In the genomic region with DNA sequence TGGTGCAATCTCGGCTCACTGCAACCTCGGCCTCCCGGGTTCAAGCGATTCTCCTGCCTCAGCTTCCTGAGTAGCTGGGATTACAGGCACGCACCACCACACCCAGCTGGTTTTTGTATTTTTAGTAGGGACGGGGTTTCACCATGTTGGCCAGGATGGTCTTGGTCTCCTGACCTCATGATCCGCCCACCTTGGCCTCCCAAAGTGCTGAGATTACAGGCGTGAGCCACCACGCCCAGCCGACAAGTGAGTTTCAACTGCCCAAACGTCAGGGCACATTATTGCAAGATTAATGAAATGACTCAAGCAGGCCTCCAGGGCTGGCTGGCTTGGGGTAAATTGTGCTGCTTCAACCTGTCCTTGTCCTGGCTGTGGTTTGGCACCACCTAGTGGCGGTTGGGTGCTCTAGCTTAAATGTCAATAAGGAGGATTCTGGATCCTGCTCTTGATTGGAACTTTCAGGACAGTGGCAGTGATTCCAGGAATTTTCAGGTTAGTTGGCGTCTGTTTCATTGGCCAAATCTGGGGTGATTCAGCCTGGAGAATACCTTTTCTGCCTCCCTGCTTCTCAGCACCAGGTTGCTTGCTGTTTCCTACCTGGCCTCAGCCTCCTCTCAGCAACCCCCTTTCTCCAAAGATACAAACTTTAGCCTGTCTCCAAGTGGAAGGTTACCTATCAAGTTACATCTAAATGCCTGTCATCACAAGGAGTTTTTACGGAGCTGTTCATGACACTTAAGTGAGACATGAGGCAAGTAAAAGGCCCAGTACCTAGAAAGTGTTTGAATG, we compare ENCODE assay signal across 1 cellular context.
TF ChIP-seq lines count a peak whose summit lies in the region.

No MANE protein-coding gene starts in this region.

TF ChIP-seq in HEK293, 187 proteins besides CTCF, POLR2A, EP300 and RAD21 (continued from another document):
- TF ChIP-seq, protein P1, sequence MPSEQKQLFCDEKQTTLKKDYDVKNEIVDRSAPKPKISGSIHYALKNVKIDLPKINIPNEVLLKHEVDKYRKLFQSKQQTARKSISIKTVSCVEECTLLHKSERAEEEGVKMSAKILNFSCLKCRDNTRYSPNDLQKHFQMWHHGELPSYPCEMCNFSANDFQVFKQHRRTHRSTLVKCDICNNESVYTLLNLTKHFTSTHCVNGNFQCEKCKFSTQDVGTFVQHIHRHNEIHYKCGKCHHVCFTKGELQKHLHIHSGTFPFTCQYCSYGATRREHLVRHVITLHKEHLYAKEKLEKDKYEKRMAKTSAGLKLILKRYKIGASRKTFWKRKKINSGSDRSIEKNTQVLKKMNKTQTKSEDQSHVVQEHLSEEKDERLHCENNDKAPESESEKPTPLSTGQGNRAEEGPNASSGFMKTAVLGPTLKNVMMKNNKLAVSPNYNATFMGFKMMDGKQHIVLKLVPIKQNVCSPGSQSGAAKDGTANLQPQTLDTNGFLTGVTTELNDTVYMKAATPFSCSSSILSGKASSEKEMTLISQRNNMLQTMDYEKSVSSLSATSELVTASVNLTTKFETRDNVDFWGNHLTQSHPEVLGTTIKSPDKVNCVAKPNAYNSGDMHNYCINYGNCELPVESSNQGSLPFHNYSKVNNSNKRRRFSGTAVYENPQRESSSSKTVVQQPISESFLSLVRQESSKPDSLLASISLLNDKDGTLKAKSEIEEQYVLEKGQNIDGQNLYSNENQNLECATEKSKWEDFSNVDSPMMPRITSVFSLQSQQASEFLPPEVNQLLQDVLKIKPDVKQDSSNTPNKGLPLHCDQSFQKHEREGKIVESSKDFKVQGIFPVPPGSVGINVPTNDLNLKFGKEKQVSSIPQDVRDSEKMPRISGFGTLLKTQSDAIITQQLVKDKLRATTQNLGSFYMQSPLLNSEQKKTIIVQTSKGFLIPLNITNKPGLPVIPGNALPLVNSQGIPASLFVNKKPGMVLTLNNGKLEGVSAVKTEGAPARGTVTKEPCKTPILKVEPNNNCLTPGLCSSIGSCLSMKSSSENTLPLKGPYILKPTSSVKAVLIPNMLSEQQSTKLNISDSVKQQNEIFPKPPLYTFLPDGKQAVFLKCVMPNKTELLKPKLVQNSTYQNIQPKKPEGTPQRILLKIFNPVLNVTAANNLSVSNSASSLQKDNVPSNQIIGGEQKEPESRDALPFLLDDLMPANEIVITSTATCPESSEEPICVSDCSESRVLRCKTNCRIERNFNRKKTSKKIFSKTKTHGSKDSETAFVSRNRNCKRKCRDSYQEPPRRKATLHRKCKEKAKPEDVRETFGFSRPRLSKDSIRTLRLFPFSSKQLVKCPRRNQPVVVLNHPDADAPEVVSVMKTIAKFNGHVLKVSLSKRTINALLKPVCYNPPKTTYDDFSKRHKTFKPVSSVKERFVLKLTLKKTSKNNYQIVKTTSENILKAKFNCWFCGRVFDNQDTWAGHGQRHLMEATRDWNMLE (tag by site-specific recombination; conservative IDR thresholded peaks at IDR 0.05; ENCODE audit: low read depth), result no peak
- TF ChIP-seq ZNF350 (tag by site-specific recombination; IDR thresholded peaks at IDR 0.05), result no peak
- TF ChIP-seq ZNF624 (tag by site-specific recombination; IDR thresholded peaks at IDR 0.05), result no peak
- peak; percentile 49; the same call in 1 of the 2 replicates for TF ChIP-seq GLIS1 (tag by site-specific recombination; IDR thresholded peaks at IDR 0.05)
- TF ChIP-seq ZNF621 (tag by site-specific recombination; IDR thresholded peaks at IDR 0.05), result no peak
- no peak for TF ChIP-seq ZNF843 (tag by site-specific recombination; IDR thresholded peaks at IDR 0.05)
- TF ChIP-seq ZNF121 (tag by site-specific recombination; IDR thresholded peaks at IDR 0.05), result no peak
- TF ChIP-seq ZNF776 (tag by site-specific recombination; IDR thresholded peaks at IDR 0.05; ENCODE audit: borderline replicate concordance), result no peak
- TF ChIP-seq SALL2 (tag by site-specific recombination; IDR thresholded peaks at IDR 0.05; ENCODE audit: borderline replicate concordance), result no peak
- 0 out of 2 replicates have a peak, but pooled peaks have one; percentile 13 for TF ChIP-seq ZBTB20 (tag by site-specific recombination; IDR thresholded peaks at IDR 0.05)
- no peak for TF ChIP-seq TSHZ1 (tag by site-specific recombination; IDR thresholded peaks at IDR 0.05; ENCODE audit: borderline replicate concordance)
- no peak for TF ChIP-seq ZNF155 (tag by site-specific recombination; IDR thresholded peaks at IDR 0.05)
- no peak for TF ChIP-seq ZNF768 (tag by site-specific recombination; IDR thresholded peaks at IDR 0.05)
- no peak for TF ChIP-seq ZNF585B (tag by site-specific recombination; IDR thresholded peaks at IDR 0.05)
- TF ChIP-seq ZNF423 (tag by site-specific recombination; IDR thresholded peaks at IDR 0.05), result no peak
- no peak for TF ChIP-seq ZNF433 (tag by site-specific recombination; IDR thresholded peaks at IDR 0.05; ENCODE audit: low read depth)
- TF ChIP-seq, protein P2, sequence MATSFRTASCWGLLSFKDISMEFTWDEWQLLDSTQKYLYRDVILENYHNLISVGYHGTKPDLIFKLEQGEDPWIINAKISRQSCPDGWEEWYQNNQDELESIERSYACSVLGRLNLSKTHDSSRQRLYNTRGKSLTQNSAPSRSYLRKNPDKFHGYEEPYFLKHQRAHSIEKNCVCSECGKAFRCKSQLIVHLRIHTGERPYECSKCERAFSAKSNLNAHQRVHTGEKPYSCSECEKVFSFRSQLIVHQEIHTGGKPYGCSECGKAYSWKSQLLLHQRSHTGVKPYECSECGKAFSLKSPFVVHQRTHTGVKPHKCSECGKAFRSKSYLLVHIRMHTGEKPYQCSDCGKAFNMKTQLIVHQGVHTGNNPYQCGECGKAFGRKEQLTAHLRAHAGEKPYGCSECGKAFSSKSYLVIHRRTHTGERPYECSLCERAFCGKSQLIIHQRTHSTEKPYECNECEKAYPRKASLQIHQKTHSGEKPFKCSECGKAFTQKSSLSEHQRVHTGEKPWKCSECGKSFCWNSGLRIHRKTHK (tag by site-specific recombination; IDR thresholded peaks at IDR 0.05), result no peak
- TF ChIP-seq ZNF324 (tag by site-specific recombination; IDR thresholded peaks at IDR 0.05), result no peak
- TF ChIP-seq, protein P3, sequence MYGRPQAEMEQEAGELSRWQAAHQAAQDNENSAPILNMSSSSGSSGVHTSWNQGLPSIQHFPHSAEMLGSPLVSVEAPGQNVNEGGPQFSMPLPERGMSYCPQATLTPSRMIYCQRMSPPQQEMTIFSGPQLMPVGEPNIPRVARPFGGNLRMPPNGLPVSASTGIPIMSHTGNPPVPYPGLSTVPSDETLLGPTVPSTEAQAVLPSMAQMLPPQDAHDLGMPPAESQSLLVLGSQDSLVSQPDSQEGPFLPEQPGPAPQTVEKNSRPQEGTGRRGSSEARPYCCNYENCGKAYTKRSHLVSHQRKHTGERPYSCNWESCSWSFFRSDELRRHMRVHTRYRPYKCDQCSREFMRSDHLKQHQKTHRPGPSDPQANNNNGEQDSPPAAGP (tag by site-specific recombination; IDR thresholded peaks at IDR 0.05), result 0 out of 2 replicates have a peak, but pooled peaks have one; percentile 21
- TF ChIP-seq, protein P4, sequence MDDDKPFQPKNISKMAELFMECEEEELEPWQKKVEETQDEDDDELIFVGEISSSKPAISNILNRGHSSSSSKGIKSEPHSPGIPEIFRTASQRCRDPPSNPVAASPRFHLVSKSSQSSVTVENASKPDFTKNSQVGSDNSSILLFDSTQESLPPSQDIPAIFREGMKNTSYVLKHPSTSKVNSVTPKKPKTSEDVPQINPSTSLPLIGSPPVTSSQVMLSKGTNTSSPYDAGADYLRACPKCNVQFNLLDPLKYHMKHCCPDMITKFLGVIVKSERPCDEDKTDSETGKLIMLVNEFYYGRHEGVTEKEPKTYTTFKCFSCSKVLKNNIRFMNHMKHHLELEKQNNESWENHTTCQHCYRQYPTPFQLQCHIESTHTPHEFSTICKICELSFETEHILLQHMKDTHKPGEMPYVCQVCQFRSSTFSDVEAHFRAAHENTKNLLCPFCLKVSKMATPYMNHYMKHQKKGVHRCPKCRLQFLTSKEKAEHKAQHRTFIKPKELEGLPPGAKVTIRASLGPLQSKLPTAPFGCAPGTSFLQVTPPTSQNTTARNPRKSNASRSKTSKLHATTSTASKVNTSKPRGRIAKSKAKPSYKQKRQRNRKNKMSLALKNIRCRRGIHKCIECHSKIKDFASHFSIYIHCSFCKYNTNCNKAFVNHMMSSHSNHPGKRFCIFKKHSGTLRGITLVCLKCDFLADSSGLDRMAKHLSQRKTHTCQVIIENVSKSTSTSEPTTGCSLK (tag by site-specific recombination; IDR thresholded peaks at IDR 0.05), result no peak
- no peak for TF ChIP-seq WT1 (tag by site-specific recombination; IDR thresholded peaks at IDR 0.05)
- TF ChIP-seq ZFP37 (tag by site-specific recombination; IDR thresholded peaks at IDR 0.05), result no peak
- peak; percentile 41 for TF ChIP-seq ZEB2 (tag by site-specific recombination; IDR thresholded peaks at IDR 0.05)
- TF ChIP-seq ZNF548 (tag by site-specific recombination; IDR thresholded peaks at IDR 0.05), result no peak
- TF ChIP-seq MZF1 (tag by site-specific recombination; IDR thresholded peaks at IDR 0.05; ENCODE audit: borderline replicate concordance), result no peak
- 0 out of 2 replicates have a peak, but pooled peaks have one; percentile 45 for TF ChIP-seq ZXDB (tag by site-specific recombination; IDR thresholded peaks at IDR 0.05)
- no peak for TF ChIP-seq ZNF239 (tag by site-specific recombination; IDR thresholded peaks at IDR 0.05)
- TF ChIP-seq ZNF404 (tag by site-specific recombination; IDR thresholded peaks at IDR 0.05), result no peak
- no peak for TF ChIP-seq HIC1 (tag by site-specific recombination; IDR thresholded peaks at IDR 0.05)
- no peak for TF ChIP-seq SP3 (tag by site-specific recombination; IDR thresholded peaks at IDR 0.05)
- TF ChIP-seq ZNF664 (tag by site-specific recombination; IDR thresholded peaks at IDR 0.05), result no peak
- TF ChIP-seq, protein P5, sequence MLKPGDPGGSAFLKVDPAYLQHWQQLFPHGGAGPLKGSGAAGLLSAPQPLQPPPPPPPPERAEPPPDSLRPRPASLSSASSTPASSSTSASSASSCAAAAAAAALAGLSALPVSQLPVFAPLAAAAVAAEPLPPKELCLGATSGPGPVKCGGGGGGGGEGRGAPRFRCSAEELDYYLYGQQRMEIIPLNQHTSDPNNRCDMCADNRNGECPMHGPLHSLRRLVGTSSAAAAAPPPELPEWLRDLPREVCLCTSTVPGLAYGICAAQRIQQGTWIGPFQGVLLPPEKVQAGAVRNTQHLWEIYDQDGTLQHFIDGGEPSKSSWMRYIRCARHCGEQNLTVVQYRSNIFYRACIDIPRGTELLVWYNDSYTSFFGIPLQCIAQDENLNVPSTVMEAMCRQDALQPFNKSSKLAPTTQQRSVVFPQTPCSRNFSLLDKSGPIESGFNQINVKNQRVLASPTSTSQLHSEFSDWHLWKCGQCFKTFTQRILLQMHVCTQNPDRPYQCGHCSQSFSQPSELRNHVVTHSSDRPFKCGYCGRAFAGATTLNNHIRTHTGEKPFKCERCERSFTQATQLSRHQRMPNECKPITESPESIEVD (tag by site-specific recombination; IDR thresholded peaks at IDR 0.05), result no peak
- no peak for TF ChIP-seq ZNF214 (tag by site-specific recombination; IDR thresholded peaks at IDR 0.05; ENCODE audit: borderline replicate concordance)
- no peak for TF ChIP-seq ZNF366 (tag by site-specific recombination; conservative IDR thresholded peaks at IDR 0.05)
- TF ChIP-seq ZNF704 (tag by site-specific recombination; IDR thresholded peaks at IDR 0.05), result no peak
TF ChIP-seq in HEK293: peak in this region for 16.
